1 cellular context compared by ENCODE assay signal in the genomic region with DNA sequence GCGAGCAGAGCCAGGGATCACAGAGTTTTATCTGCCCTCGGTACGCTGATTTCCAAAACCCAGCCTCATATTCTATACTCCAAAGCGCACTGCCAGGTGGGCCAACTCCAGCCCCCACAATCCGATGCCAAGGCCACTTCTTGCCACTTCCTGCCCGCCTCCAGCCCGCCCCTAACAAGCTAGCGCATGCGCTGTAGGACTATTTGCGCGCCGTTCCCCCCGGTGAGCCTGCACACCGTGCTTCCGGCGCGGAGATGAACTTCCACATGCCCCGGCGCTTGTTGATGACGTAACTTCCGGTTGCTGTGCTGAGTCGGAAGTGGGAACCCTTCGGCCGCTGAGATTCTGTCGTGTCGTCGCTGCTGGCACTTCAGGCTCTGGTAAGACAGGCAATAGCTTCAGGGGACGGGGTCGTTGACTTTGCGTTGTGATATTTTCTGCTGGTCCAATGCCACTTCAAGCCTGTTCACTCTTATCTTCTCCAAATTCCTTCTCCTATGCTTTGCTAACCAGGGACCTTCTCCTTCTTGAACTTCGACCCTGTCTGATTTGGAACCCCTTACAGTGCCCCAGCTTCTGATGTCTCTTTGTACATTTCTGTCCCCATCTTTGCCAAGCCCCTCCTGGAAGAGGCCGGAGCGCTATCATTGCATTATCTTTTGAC.
TF ChIP-seq lines count a peak whose summit lies in the region.

A gene with protein sequence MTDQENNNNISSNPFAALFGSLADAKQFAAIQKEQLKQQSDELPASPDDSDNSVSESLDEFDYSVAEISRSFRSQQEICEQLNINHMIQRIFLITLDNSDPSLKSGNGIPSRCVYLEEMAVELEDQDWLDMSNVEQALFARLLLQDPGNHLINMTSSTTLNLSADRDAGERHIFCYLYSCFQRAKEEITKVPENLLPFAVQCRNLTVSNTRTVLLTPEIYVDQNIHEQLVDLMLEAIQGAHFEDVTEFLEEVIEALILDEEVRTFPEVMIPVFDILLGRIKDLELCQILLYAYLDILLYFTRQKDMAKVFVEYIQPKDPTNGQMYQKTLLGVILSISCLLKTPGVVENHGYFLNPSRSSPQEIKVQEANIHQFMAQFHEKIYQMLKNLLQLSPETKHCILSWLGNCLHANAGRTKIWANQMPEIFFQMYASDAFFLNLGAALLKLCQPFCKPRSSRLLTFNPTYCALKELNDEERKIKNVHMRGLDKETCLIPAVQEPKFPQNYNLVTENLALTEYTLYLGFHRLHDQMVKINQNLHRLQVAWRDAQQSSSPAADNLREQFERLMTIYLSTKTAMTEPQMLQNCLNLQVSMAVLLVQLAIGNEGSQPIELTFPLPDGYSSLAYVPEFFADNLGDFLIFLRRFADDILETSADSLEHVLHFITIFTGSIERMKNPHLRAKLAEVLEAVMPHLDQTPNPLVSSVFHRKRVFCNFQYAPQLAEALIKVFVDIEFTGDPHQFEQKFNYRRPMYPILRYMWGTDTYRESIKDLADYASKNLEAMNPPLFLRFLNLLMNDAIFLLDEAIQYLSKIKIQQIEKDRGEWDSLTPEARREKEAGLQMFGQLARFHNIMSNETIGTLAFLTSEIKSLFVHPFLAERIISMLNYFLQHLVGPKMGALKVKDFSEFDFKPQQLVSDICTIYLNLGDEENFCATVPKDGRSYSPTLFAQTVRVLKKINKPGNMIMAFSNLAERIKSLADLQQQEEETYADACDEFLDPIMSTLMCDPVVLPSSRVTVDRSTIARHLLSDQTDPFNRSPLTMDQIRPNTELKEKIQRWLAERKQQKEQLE (plus strand): TSS at position 306 of the 664 bp plus-strand sequence. CDS start 5,481 bp downstream, outside the sequence.

TF ChIP-seq in K562, 482 proteins besides CTCF, POLR2A, EP300 and RAD21 (continued from another document and continues in another):
- no peak for TF ChIP-seq BCL6 (CRISPR knock-in tag; IDR thresholded peaks at IDR 0.05)
- TF ChIP-seq, protein P1, sequence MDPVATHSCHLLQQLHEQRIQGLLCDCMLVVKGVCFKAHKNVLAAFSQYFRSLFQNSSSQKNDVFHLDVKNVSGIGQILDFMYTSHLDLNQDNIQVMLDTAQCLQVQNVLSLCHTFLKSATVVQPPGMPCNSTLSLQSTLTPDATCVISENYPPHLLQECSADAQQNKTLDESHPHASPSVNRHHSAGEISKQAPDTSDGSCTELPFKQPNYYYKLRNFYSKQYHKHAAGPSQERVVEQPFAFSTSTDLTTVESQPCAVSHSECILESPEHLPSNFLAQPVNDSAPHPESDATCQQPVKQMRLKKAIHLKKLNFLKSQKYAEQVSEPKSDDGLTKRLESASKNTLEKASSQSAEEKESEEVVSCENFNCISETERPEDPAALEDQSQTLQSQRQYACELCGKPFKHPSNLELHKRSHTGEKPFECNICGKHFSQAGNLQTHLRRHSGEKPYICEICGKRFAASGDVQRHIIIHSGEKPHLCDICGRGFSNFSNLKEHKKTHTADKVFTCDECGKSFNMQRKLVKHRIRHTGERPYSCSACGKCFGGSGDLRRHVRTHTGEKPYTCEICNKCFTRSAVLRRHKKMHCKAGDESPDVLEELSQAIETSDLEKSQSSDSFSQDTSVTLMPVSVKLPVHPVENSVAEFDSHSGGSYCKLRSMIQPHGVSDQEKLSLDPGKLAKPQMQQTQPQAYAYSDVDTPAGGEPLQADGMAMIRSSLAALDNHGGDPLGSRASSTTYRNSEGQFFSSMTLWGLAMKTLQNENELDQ (CRISPR knock-in tag; IDR thresholded peaks at IDR 0.05; ENCODE audit: borderline replicate concordance), result no peak
- TF ChIP-seq NCOA4 (IDR thresholded peaks at IDR 0.05; ENCODE audit: partially characterized antibody), result no peak
- TF ChIP-seq, protein P2, sequence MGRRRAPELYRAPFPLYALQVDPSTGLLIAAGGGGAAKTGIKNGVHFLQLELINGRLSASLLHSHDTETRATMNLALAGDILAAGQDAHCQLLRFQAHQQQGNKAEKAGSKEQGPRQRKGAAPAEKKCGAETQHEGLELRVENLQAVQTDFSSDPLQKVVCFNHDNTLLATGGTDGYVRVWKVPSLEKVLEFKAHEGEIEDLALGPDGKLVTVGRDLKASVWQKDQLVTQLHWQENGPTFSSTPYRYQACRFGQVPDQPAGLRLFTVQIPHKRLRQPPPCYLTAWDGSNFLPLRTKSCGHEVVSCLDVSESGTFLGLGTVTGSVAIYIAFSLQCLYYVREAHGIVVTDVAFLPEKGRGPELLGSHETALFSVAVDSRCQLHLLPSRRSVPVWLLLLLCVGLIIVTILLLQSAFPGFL (CRISPR knock-in tag; IDR thresholded peaks at IDR 0.05), result no peak
- TF ChIP-seq ZSCAN32 (CRISPR knock-in tag; IDR thresholded peaks at IDR 0.05), result no peak
- TF ChIP-seq HDAC8 (tag; IDR thresholded peaks at IDR 0.05), result 0 out of 2 replicates have a peak, but pooled peaks have one; percentile 45
- peak; percentile 98 for TF ChIP-seq CC2D1A (IDR thresholded peaks at IDR 0.05)
- TF ChIP-seq ZNF561 (CRISPR knock-in tag; conservative IDR thresholded peaks at IDR 0.05), result no peak
- TF ChIP-seq, protein P3, sequence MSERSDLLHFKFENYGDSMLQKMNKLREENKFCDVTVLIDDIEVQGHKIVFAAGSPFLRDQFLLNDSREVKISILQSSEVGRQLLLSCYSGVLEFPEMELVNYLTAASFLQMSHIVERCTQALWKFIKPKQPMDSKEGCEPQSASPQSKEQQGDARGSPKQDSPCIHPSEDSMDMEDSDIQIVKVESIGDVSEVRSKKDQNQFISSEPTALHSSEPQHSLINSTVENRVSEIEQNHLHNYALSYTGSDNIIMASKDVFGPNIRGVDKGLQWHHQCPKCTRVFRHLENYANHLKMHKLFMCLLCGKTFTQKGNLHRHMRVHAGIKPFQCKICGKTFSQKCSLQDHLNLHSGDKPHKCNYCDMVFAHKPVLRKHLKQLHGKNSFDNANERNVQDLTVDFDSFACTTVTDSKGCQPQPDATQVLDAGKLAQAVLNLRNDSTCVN (CRISPR knock-in tag; IDR thresholded peaks at IDR 0.05), result no peak
- no peak for TF ChIP-seq ZNF311 (CRISPR knock-in tag; IDR thresholded peaks at IDR 0.05)
- TF ChIP-seq SP1 (CRISPR knock-in tag; IDR thresholded peaks at IDR 0.05), result 0 out of 2 replicates have a peak, but pooled peaks have one; percentile 32
- TF ChIP-seq POLR2G (IDR thresholded peaks at IDR 0.05; ENCODE audit: low read depth, low read length), result peak; percentile 88
- TF ChIP-seq, protein P4, sequence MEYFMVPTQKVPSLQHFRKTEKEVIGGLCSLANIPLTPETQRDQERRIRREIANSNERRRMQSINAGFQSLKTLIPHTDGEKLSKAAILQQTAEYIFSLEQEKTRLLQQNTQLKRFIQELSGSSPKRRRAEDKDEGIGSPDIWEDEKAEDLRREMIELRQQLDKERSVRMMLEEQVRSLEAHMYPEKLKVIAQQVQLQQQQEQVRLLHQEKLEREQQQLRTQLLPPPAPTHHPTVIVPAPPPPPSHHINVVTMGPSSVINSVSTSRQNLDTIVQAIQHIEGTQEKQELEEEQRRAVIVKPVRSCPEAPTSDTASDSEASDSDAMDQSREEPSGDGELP (CRISPR knock-in tag; IDR thresholded peaks at IDR 0.05; ENCODE audit: borderline replicate concordance), result peak; percentile 77; the same call in 1 of the 2 replicates
- no peak; the same call in 1 of the 2 replicates for TF ChIP-seq BRD4 (IDR thresholded peaks at IDR 0.05)
- no peak for TF ChIP-seq U2AF2 (optimal IDR thresholded peaks at IDR 0.05; ENCODE audit: low read depth, low read length)
- no peak for TF ChIP-seq SMARCB1 (IDR thresholded peaks at IDR 0.05; ENCODE audit: insufficient read length, low read depth)
- peak; percentile 95 for TF ChIP-seq NR2C1 (IDR thresholded peaks at IDR 0.05)
- TF ChIP-seq NR2C1 (tag; IDR thresholded peaks at IDR 0.05), result peak; percentile 96
- no peak for TF ChIP-seq ERF (CRISPR knock-in tag; IDR thresholded peaks at IDR 0.05)
- no peak for TF ChIP-seq HMG20B (CRISPR knock-in tag; IDR thresholded peaks at IDR 0.05)
- TF ChIP-seq, protein P5, sequence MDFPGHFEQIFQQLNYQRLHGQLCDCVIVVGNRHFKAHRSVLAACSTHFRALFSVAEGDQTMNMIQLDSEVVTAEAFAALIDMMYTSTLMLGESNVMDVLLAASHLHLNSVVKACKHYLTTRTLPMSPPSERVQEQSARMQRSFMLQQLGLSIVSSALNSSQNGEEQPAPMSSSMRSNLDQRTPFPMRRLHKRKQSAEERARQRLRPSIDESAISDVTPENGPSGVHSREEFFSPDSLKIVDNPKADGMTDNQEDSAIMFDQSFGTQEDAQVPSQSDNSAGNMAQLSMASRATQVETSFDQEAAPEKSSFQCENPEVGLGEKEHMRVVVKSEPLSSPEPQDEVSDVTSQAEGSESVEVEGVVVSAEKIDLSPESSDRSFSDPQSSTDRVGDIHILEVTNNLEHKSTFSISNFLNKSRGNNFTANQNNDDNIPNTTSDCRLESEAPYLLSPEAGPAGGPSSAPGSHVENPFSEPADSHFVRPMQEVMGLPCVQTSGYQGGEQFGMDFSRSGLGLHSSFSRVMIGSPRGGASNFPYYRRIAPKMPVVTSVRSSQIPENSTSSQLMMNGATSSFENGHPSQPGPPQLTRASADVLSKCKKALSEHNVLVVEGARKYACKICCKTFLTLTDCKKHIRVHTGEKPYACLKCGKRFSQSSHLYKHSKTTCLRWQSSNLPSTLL (IDR thresholded peaks at IDR 0.05), result no peak
- TF ChIP-seq ZNF384 (IDR thresholded peaks at IDR 0.05; ENCODE audit: low read depth, low read length), result no peak
- TF ChIP-seq, protein P6, sequence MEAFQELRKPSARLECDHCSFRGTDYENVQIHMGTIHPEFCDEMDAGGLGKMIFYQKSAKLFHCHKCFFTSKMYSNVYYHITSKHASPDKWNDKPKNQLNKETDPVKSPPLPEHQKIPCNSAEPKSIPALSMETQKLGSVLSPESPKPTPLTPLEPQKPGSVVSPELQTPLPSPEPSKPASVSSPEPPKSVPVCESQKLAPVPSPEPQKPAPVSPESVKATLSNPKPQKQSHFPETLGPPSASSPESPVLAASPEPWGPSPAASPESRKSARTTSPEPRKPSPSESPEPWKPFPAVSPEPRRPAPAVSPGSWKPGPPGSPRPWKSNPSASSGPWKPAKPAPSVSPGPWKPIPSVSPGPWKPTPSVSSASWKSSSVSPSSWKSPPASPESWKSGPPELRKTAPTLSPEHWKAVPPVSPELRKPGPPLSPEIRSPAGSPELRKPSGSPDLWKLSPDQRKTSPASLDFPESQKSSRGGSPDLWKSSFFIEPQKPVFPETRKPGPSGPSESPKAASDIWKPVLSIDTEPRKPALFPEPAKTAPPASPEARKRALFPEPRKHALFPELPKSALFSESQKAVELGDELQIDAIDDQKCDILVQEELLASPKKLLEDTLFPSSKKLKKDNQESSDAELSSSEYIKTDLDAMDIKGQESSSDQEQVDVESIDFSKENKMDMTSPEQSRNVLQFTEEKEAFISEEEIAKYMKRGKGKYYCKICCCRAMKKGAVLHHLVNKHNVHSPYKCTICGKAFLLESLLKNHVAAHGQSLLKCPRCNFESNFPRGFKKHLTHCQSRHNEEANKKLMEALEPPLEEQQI (IDR thresholded peaks at IDR 0.05), result peak; percentile 99
- no peak for TF ChIP-seq TCFL5 (CRISPR knock-in tag; conservative IDR thresholded peaks at IDR 0.05)
- TF ChIP-seq, protein P7, sequence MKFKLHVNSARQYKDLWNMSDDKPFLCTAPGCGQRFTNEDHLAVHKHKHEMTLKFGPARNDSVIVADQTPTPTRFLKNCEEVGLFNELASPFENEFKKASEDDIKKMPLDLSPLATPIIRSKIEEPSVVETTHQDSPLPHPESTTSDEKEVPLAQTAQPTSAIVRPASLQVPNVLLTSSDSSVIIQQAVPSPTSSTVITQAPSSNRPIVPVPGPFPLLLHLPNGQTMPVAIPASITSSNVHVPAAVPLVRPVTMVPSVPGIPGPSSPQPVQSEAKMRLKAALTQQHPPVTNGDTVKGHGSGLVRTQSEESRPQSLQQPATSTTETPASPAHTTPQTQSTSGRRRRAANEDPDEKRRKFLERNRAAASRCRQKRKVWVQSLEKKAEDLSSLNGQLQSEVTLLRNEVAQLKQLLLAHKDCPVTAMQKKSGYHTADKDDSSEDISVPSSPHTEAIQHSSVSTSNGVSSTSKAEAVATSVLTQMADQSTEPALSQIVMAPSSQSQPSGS (CRISPR knock-in tag; IDR thresholded peaks at IDR 0.05), result no peak
- no peak for TF ChIP-seq KLF16 (IDR thresholded peaks at IDR 0.05)
- TF ChIP-seq, protein P8, sequence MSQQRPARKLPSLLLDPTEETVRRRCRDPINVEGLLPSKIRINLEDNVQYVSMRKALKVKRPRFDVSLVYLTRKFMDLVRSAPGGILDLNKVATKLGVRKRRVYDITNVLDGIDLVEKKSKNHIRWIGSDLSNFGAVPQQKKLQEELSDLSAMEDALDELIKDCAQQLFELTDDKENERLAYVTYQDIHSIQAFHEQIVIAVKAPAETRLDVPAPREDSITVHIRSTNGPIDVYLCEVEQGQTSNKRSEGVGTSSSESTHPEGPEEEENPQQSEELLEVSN (IDR thresholded peaks at IDR 0.05; ENCODE audit: borderline replicate concordance in 1 of 2, extremely low read depth in 1 of 2, insufficient read depth in 1 of 2, insufficient read length in 1 of 2, low read depth in 1 of 2, low read length in 1 of 2, poor library complexity in 1 of 2, severe bottlenecking in 1 of 2), result peak in 1 of 2 experiments; percentile 25
- TF ChIP-seq NCOA6 (IDR thresholded peaks at IDR 0.05), result no peak
- no peak for TF ChIP-seq KLF13 (tag; IDR thresholded peaks at IDR 0.05; ENCODE audit: borderline replicate concordance, low read depth)
- peak; percentile 99 for TF ChIP-seq MTA1 (IDR thresholded peaks at IDR 0.05; ENCODE audit: borderline replicate concordance)
- TF ChIP-seq, protein P9, sequence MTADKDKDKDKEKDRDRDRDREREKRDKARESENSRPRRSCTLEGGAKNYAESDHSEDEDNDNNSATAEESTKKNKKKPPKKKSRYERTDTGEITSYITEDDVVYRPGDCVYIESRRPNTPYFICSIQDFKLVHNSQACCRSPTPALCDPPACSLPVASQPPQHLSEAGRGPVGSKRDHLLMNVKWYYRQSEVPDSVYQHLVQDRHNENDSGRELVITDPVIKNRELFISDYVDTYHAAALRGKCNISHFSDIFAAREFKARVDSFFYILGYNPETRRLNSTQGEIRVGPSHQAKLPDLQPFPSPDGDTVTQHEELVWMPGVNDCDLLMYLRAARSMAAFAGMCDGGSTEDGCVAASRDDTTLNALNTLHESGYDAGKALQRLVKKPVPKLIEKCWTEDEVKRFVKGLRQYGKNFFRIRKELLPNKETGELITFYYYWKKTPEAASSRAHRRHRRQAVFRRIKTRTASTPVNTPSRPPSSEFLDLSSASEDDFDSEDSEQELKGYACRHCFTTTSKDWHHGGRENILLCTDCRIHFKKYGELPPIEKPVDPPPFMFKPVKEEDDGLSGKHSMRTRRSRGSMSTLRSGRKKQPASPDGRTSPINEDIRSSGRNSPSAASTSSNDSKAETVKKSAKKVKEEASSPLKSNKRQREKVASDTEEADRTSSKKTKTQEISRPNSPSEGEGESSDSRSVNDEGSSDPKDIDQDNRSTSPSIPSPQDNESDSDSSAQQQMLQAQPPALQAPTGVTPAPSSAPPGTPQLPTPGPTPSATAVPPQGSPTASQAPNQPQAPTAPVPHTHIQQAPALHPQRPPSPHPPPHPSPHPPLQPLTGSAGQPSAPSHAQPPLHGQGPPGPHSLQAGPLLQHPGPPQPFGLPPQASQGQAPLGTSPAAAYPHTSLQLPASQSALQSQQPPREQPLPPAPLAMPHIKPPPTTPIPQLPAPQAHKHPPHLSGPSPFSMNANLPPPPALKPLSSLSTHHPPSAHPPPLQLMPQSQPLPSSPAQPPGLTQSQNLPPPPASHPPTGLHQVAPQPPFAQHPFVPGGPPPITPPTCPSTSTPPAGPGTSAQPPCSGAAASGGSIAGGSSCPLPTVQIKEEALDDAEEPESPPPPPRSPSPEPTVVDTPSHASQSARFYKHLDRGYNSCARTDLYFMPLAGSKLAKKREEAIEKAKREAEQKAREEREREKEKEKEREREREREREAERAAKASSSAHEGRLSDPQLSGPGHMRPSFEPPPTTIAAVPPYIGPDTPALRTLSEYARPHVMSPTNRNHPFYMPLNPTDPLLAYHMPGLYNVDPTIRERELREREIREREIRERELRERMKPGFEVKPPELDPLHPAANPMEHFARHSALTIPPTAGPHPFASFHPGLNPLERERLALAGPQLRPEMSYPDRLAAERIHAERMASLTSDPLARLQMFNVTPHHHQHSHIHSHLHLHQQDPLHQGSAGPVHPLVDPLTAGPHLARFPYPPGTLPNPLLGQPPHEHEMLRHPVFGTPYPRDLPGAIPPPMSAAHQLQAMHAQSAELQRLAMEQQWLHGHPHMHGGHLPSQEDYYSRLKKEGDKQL (CRISPR knock-in tag; IDR thresholded peaks at IDR 0.05; ENCODE audit: borderline replicate concordance), result no peak
- no peak for TF ChIP-seq PTRF (tag; IDR thresholded peaks at IDR 0.05)
